In the genomic region with DNA sequence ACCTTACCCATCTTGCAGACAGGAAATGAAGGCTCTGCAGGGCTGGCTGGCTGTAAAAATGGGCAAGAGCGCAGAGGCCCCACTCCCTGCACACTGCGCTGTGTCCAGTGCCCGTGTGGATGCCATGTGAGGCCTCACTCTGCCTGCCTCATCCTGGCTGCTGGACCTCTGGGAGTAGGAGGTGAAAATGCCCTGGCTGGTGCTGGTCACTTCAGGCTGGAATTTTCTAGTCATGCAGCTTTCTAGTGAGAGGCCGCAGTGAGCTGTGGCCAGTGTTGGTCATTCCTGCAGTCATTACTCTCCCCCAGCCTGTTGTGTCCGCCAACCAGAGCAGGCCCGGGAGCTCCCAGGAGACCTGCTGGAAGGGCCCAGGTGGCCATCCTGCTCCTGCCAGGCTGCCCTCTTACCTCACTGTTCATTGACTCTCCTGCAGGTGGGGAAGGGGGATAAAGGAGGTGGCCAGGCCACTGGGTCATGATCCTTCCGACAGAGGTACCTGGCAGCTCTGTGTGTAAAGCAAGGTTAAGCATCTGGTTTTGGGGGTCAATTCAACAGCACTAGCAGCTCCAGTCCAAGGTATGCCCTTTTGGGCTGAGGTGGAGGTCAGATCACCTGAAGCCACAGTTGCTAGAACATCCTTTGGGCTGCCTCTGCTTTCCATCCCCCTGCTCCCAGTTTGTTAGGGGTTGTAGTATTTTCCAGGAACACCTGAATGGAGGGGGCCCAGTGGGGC, we compare ENCODE assay signal across 1 cellular context.
TF ChIP-seq lines count a peak whose summit lies in the region.

No MANE protein-coding gene starts in this region.

TF ChIP-seq in GM23338, 12 proteins besides CTCF, POLR2A, EP300 and RAD21 (continued from another document):
- TF ChIP-seq, protein P1, sequence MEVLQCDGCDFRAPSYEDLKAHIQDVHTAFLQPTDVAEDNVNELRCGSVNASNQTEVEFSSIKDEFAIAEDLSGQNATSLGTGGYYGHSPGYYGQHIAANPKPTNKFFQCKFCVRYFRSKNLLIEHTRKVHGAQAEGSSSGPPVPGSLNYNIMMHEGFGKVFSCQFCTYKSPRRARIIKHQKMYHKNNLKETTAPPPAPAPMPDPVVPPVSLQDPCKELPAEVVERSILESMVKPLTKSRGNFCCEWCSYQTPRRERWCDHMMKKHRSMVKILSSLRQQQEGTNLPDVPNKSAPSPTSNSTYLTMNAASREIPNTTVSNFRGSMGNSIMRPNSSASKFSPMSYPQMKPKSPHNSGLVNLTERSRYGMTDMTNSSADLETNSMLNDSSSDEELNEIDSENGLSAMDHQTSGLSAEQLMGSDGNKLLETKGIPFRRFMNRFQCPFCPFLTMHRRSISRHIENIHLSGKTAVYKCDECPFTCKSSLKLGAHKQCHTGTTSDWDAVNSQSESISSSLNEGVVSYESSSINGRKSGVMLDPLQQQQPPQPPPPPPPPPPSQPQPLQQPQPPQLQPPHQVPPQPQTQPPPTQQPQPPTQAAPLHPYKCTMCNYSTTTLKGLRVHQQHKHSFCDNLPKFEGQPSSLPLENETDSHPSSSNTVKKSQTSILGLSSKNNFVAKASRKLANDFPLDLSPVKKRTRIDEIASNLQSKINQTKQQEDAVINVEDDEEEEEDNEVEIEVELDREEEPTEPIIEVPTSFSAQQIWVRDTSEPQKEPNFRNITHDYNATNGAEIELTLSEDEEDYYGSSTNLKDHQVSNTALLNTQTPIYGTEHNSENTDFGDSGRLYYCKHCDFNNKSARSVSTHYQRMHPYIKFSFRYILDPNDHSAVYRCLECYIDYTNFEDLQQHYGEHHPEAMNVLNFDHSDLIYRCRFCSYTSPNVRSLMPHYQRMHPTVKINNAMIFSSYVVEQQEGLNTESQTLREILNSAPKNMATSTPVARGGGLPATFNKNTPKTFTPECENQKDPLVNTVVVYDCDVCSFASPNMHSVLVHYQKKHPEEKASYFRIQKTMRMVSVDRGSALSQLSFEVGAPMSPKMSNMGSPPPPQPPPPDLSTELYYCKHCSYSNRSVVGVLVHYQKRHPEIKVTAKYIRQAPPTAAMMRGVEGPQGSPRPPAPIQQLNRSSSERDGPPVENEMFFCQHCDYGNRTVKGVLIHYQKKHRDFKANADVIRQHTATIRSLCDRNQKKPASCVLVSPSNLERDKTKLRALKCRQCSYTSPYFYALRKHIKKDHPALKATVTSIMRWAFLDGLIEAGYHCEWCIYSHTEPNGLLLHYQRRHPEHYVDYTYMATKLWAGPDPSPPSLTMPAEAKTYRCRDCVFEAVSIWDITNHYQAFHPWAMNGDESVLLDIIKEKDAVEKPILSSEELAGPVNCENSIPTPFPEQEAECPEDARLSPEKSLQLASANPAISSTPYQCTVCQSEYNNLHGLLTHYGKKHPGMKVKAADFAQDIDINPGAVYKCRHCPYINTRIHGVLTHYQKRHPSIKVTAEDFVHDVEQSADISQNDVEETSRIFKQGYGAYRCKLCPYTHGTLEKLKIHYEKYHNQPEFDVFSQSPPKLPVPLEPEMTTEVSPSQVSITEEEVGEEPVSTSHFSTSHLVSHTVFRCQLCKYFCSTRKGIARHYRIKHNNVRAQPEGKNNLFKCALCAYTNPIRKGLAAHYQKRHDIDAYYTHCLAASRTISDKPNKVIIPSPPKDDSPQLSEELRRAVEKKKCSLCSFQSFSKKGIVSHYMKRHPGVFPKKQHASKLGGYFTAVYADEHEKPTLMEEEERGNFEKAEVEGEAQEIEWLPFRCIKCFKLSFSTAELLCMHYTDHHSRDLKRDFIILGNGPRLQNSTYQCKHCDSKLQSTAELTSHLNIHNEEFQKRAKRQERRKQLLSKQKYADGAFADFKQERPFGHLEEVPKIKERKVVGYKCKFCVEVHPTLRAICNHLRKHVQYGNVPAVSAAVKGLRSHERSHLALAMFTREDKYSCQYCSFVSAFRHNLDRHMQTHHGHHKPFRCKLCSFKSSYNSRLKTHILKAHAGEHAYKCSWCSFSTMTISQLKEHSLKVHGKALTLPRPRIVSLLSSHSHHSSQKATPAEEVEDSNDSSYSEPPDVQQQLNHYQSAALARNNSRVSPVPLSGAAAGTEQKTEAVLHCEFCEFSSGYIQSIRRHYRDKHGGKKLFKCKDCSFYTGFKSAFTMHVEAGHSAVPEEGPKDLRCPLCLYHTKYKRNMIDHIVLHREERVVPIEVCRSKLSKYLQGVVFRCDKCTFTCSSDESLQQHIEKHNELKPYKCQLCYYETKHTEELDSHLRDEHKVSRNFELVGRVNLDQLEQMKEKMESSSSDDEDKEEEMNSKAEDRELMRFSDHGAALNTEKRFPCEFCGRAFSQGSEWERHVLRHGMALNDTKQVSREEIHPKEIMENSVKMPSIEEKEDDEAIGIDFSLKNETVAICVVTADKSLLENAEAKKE (CRISPR knock-in tag; IDR thresholded peaks at IDR 0.05): no peak
- TF ChIP-seq JUNB (IDR thresholded peaks at IDR 0.05; ENCODE audit: unreplicated experiment): no peak
- no peak for TF ChIP-seq REST (IDR thresholded peaks at IDR 0.05; ENCODE audit: unreplicated experiment)
- TF ChIP-seq NANOG (IDR thresholded peaks at IDR 0.05; ENCODE audit: borderline replicate concordance): no peak
- TF ChIP-seq STAT1 (IDR thresholded peaks at IDR 0.05; ENCODE audit: unreplicated experiment): no peak
- no peak for TF ChIP-seq EZH2phosphoT487 (IDR thresholded peaks at IDR 0.05; ENCODE audit: unreplicated experiment)
TF ChIP-seq in GM23338: peak in this region for 0.
